ENCODE assay signal across 17 cellular contexts in genomic region chr6:90261801-90262200, GRCh38. TPM values are rescaled to one million over a fixed set of nuclear protein-coding genes. Genes with fewer than 3 reads are reported as not detected.
DNase-seq lines count a peak whose midpoint lies in the region; ATAC-seq and TF ChIP-seq lines count a peak whose summit lies in the region.
"Had no signal": no experiment of that assay in that cellular context is flagged by ENCODE, and none has a peak within 500 bp of the region (broad histone marks: within the 10 kb centered on the region; RNA-seq: fewer than 3 reads in every experiment).

No MANE protein-coding gene starts in this region.

- H3K4me3 ChIP-seq in DOHH2 (ENCODE audit: low read length) = no peak overlapping the region
- H3K4me3 ChIP-seq: A549, BLaER1 had no signal

- intact Hi-C loops in activated naive CD4-positive, alpha-beta T cell treated with anti-CD3 and anti-CD28 coated beads for 36 hours (cut with micrococcal nuclease) = no loop called here

- H3K9me3 Mint-ChIP-seq in activated naive CD4-positive, alpha-beta T cell treated with anti-CD3 and anti-CD28 coated beads for 36 hours = peaks cover 5% of the 10 kb centered on the region
- H3K9me3 Mint-ChIP-seq in activated naive CD4-positive, alpha-beta T cell treated with anti-CD3 and anti-CD28 coated beads, Interleukin-2, amount 10 ng/mL, durations not matched to agents 7 days and 5 days = peaks cover 8% of the 10 kb centered on the region
- H3K9me3 Mint-ChIP-seq in activated naive CD8-positive, alpha-beta T cell treated with anti-CD3 and anti-CD28 coated beads, Interleukin-2, amount 50 U/mL, for 24 hours = peaks cover 23% of the 10 kb centered on the region
- peaks cover 7 to 10% of the 10 kb centered on the region in 2 donors for H3K9me3 Mint-ChIP-seq in stimulated activated naive B cell treated with anti-CD40 and anti-IgM and Interleukin-4, amounts not matched to agents 10 μg/mL and 1 μg/mL and 100 μg/mL, for 72 hours

- H3K9me3 ChIP-seq in DOHH2 (ENCODE audit: control insufficient read depth, insufficient read depth, low read length) = no peaks in the 10 kb centered on the region
- H3K9me3 ChIP-seq: A549, BLaER1 had no signal

- H3K9me2 ChIP-seq in DOHH2 (replicated peaks; ENCODE audit: control insufficient read depth, low read length) = no peaks in the 10 kb centered on the region

- peaks cover 97% of the 10 kb centered on the region for H3K4me1 ChIP-seq in DOHH2 (ENCODE audit: control insufficient read depth, low read length)
- H3K4me1 ChIP-seq: A549, BLaER1 had no signal

- no peak overlapping the region for H3K4me3 Mint-ChIP-seq in activated naive CD4-positive, alpha-beta T cell treated with anti-CD3 and anti-CD28 coated beads for 36 hours
- no peak overlapping the region for H3K4me3 Mint-ChIP-seq in activated naive CD4-positive, alpha-beta T cell treated with anti-CD3 and anti-CD28 coated beads, Interleukin-2, amount 10 ng/mL, durations not matched to agents 7 days and 5 days
- no peak overlapping the region for H3K4me3 Mint-ChIP-seq in activated naive CD8-positive, alpha-beta T cell treated with anti-CD3 and anti-CD28 coated beads, Interleukin-2, amount 50 U/mL, for 24 hours
- no peak overlapping the region for H3K4me3 Mint-ChIP-seq in stimulated activated naive B cell treated with anti-CD40 and anti-IgM and Interleukin-4, amounts not matched to agents 10 μg/mL and 1 μg/mL and 100 μg/mL, for 72 hours

- H3K4me1 Mint-ChIP-seq in activated naive CD4-positive, alpha-beta T cell treated with anti-CD3 and anti-CD28 coated beads for 36 hours (ENCODE audit: low read depth) = peaks cover 96% of the 10 kb centered on the region
- peaks cover 91% of the 10 kb centered on the region for H3K4me1 Mint-ChIP-seq in activated naive CD4-positive, alpha-beta T cell treated with anti-CD3 and anti-CD28 coated beads, Interleukin-2, amount 10 ng/mL, durations not matched to agents 7 days and 5 days
- peaks cover 99% of the 10 kb centered on the region for H3K4me1 Mint-ChIP-seq in activated naive CD8-positive, alpha-beta T cell treated with anti-CD3 and anti-CD28 coated beads, Interleukin-2, amount 50 U/mL, for 24 hours
- peaks cover 34 to 92% of the 10 kb centered on the region in 2 donors for H3K4me1 Mint-ChIP-seq in stimulated activated naive B cell treated with anti-CD40 and anti-IgM and Interleukin-4, amounts not matched to agents 10 μg/mL and 1 μg/mL and 100 μg/mL, for 72 hours

- peaks cover 100% of the 10 kb centered on the region for H3K36me3 ChIP-seq in DOHH2 (ENCODE audit: control insufficient read depth, low read length)

- no peaks in the 10 kb centered on the region for H3K27me3 Mint-ChIP-seq in activated naive CD4-positive, alpha-beta T cell treated with anti-CD3 and anti-CD28 coated beads for 36 hours (ENCODE audit: low read depth)
- no peaks in the 10 kb centered on the region for H3K27me3 Mint-ChIP-seq in activated naive CD4-positive, alpha-beta T cell treated with anti-CD3 and anti-CD28 coated beads, Interleukin-2, amount 10 ng/mL, durations not matched to agents 7 days and 5 days
- H3K27me3 Mint-ChIP-seq in activated naive CD8-positive, alpha-beta T cell treated with anti-CD3 and anti-CD28 coated beads, Interleukin-2, amount 50 U/mL, for 24 hours = no peaks in the 10 kb centered on the region
- no peaks in the 10 kb centered on the region for H3K27me3 Mint-ChIP-seq in stimulated activated naive B cell treated with anti-CD40 and anti-IgM and Interleukin-4, amounts not matched to agents 10 μg/mL and 1 μg/mL and 100 μg/mL, for 72 hours

- no peak for TF ChIP-seq POLR2A in erythroblast (IDR thresholded peaks at IDR 0.05; ENCODE audit: low read length)

- peak overlapping the region; percentile 76 for H3K27ac Mint-ChIP-seq in activated naive CD4-positive, alpha-beta T cell treated with anti-CD3 and anti-CD28 coated beads for 36 hours
- H3K27ac Mint-ChIP-seq in activated naive CD4-positive, alpha-beta T cell treated with anti-CD3 and anti-CD28 coated beads, Interleukin-2, amount 10 ng/mL, durations not matched to agents 7 days and 5 days = no peak overlapping the region
- H3K27ac Mint-ChIP-seq in activated naive CD8-positive, alpha-beta T cell treated with anti-CD3 and anti-CD28 coated beads, Interleukin-2, amount 50 U/mL, for 24 hours = peak overlapping the region; percentile 80
- peak overlapping the region; percentile 91 for H3K27ac Mint-ChIP-seq in stimulated activated naive B cell treated with anti-CD40 and anti-IgM and Interleukin-4, amounts not matched to agents 10 μg/mL and 1 μg/mL and 100 μg/mL, for 72 hours

- TF ChIP-seq CTCF in DOHH2 (IDR thresholded peaks at IDR 0.05; ENCODE audit: low read depth, low read length, poor library complexity, severe bottlenecking) = no peak

- H3K27ac ChIP-seq in DOHH2 (ENCODE audit: low read depth, low read length) = no peak overlapping the region
- H3K27ac ChIP-seq: A549, BLaER1 had no signal

- peaks cover 77% of the 10 kb centered on the region for H3F3A ChIP-seq in DOHH2 (ENCODE audit: control insufficient read depth, insufficient read depth)

- no peaks in the 10 kb centered on the region for H3K27me3 ChIP-seq in DOHH2 (ENCODE audit: control insufficient read depth, low read length)
- H3K27me3 ChIP-seq: BLaER1 had no signal

- H3K4me2 ChIP-seq in DOHH2 (ENCODE audit: low read length) = 0 out of 2 replicates have a peak overlapping the region, but pooled peaks have one; percentile 6
- H3K4me2 ChIP-seq: A549, BLaER1 had no signal

- peaks cover 69% of the 10 kb centered on the region for H3K36me3 Mint-ChIP-seq in activated naive CD4-positive, alpha-beta T cell treated with anti-CD3 and anti-CD28 coated beads for 36 hours (ENCODE audit: low read depth)
- peaks cover 75% of the 10 kb centered on the region for H3K36me3 Mint-ChIP-seq in activated naive CD4-positive, alpha-beta T cell treated with anti-CD3 and anti-CD28 coated beads, Interleukin-2, amount 10 ng/mL, durations not matched to agents 7 days and 5 days
- peaks cover 81% of the 10 kb centered on the region for H3K36me3 Mint-ChIP-seq in activated naive CD8-positive, alpha-beta T cell treated with anti-CD3 and anti-CD28 coated beads, Interleukin-2, amount 50 U/mL, for 24 hours (ENCODE audit: low read depth)
- H3K36me3 Mint-ChIP-seq in stimulated activated naive B cell treated with anti-CD40 and anti-IgM and Interleukin-4, amounts not matched to agents 10 μg/mL and 1 μg/mL and 100 μg/mL, for 72 hours = peaks cover 29 to 59% of the 10 kb centered on the region in 2 donors

- no peak for ATAC-seq in activated naive CD8-positive, alpha-beta T cell treated with anti-CD3 and anti-CD28 coated beads, Interleukin-2, amount 50 U/mL, for 24 hours
- ATAC-seq in stimulated activated naive B cell treated with anti-CD40 and anti-IgM and Interleukin-4, amounts not matched to agents 10 μg/mL and 1 μg/mL and 100 μg/mL, for 72 hours (replicated peaks) = no peak
- ATAC-seq: A549, HepG2 had no signal

- peaks cover 76% of the 10 kb centered on the region for H4K20me1 ChIP-seq in DOHH2 (ENCODE audit: control insufficient read depth, insufficient read depth, low read depth, low read length)

- CTCF ChIA-PET in activated naive CD4-positive, alpha-beta T cell treated with anti-CD3 and anti-CD28 coated beads for 36 hours (lab: Charles Lee) = no interaction called here
- CTCF ChIA-PET in activated naive CD4-positive, alpha-beta T cell treated with anti-CD3 and anti-CD28 coated beads, Interleukin-2, amount 10 ng/mL, durations not matched to agents 7 days and 5 days (lab: Charles Lee) = no interaction called here

- peaks cover 100% of the 10 kb centered on the region for H3K79me2 ChIP-seq in DOHH2 (ENCODE audit: control insufficient read depth, low read length)

- no peak for DNase-seq in activated naive CD4-positive, alpha-beta T cell treated with anti-CD3 and anti-CD28 coated beads for 36 hours
- no peak for DNase-seq in activated naive CD4-positive, alpha-beta T cell treated with anti-CD3 and anti-CD28 coated beads, Interleukin-2, amount 10 ng/mL, durations not matched to agents 7 days and 5 days
- DNase-seq in activated naive CD8-positive, alpha-beta T cell treated with anti-CD3 and anti-CD28 coated beads, Interleukin-2, amount 50 U/mL, for 24 hours = no peak
- no peak for DNase-seq in stimulated activated naive B cell treated with anti-CD40 and anti-IgM and Interleukin-4, amounts not matched to agents 10 μg/mL and 1 μg/mL and 100 μg/mL, for 72 hours
- DNase-seq in erythroblast (lab: John Stamatoyannopoulos, UW) = no peak
- no peak for DNase-seq in COLO829 (ENCODE audit: low spot score)
- DNase-seq: DND-41, KBM-7, NCI-H1105, NCI-H510A treated with DMSO at 0.1 percent for 48 hours, NCI-H82, OCI-M1, SHP77 had no signal

RNA-seq across cellular contexts. Expression of gene BACH2, which starts 34.8 kb away (rescaled TPM):
- 10 to 100 TPM; 75.1 to 77.9 TPM for total RNA-seq in activated naive CD4-positive, alpha-beta T cell treated with anti-CD3 and anti-CD28 coated beads for 36 hours
- total RNA-seq: HepG2 had no signal
